ENCODE assay signal across 8 cellular contexts in genomic region chr1:184890539-184890973, GRCh38.
DNase-seq lines count a peak whose midpoint lies in the region; ATAC-seq and TF ChIP-seq lines count a peak whose summit lies in the region.
"Had no signal": no experiment of that assay in that cellular context is flagged by ENCODE, and none has a peak within 500 bp of the region (broad histone marks: within the 10 kb centered on the region; RNA-seq: fewer than 3 reads in every experiment).

No MANE protein-coding gene starts in this region.

- H3K4me3 ChIP-seq in heart right ventricle, result peak overlapping the region in 2 of 10 donors; percentile 6 to 23
- H3K4me3 ChIP-seq in Peyer's patch, result no peak overlapping the region

- ATAC-seq in activated T-cell treated with anti-CD3 and anti-CD28 coated beads, Interleukin-2, amount 50 U/mL, for 72 hours (replicated peaks in 1 of 2), result peak; percentile 80 to 85
- peak; percentile 53 to 93 (median 80) for ATAC-seq in heart right ventricle
- peak; percentile 93 for ATAC-seq in stimulated activated naive CD8-positive, alpha-beta T cell treated with anti-CD3 and anti-CD28 coated beads, Interleukin-15, amount 100 ng/mL, for 72 hours

- H3K9me3 ChIP-seq in heart right ventricle (no peaks in the 10 kb centered on the region), Peyer's patch (no peaks in the 10 kb centered on the region)

- H3K36me3 ChIP-seq in heart right ventricle (peaks cover 0 to 53% (median 0%) of the 10 kb centered on the region in 9 donors), Peyer's patch (no peaks in the 10 kb centered on the region)
- H3K36me3 ChIP-seq: WERI-Rb-1 had no signal

- H3K27ac ChIP-seq in heart right ventricle, result peak overlapping the region; percentile 53 to 92 (median 74)
- peak overlapping the region in 2 of 4 donors; percentile 10 to 17 for H3K27ac ChIP-seq in Peyer's patch
- H3K27ac ChIP-seq: WERI-Rb-1 had no signal

- H3K4me1 ChIP-seq in heart right ventricle (peaks cover 0 to 97% (median 56%) of the 10 kb centered on the region in 9 donors), Peyer's patch (peaks cover 0 to 5% (median 0%) of the 10 kb centered on the region in 4 donors)

- no peaks in the 10 kb centered on the region for H3K9me3 Mint-ChIP-seq in activated T-cell treated with anti-CD3 and anti-CD28 coated beads, Interleukin-2, amount 50 U/mL, for 72 hours
- no peaks in the 10 kb centered on the region for H3K9me3 Mint-ChIP-seq in stimulated activated naive CD8-positive, alpha-beta T cell treated with anti-CD3 and anti-CD28 coated beads, Interleukin-15, amount 100 ng/mL, for 72 hours

- H3K27me3 Mint-ChIP-seq in activated T-cell treated with anti-CD3 and anti-CD28 coated beads, Interleukin-2, amount 50 U/mL, for 72 hours (ENCODE audit: low read depth), result peaks cover 14% of the 10 kb centered on the region
- peaks cover 19% of the 10 kb centered on the region for H3K27me3 Mint-ChIP-seq in stimulated activated naive CD8-positive, alpha-beta T cell treated with anti-CD3 and anti-CD28 coated beads, Interleukin-15, amount 100 ng/mL, for 72 hours

- H3K4me1 Mint-ChIP-seq in activated T-cell treated with anti-CD3 and anti-CD28 coated beads, Interleukin-2, amount 50 U/mL, for 72 hours (ENCODE audit: low read depth), result peaks cover 47% of the 10 kb centered on the region
- H3K4me1 Mint-ChIP-seq in stimulated activated naive CD8-positive, alpha-beta T cell treated with anti-CD3 and anti-CD28 coated beads, Interleukin-15, amount 100 ng/mL, for 72 hours, result peaks cover 34% of the 10 kb centered on the region

- 26 to 47% methylated on average over 3 of the region's 3 CpGs for WGBS in heart right ventricle, 2 donors

- H3K4me3 Mint-ChIP-seq in activated T-cell treated with anti-CD3 and anti-CD28 coated beads, Interleukin-2, amount 50 U/mL, for 72 hours, result peak overlapping the region; percentile 65 to 87
- H3K4me3 Mint-ChIP-seq in stimulated activated naive CD8-positive, alpha-beta T cell treated with anti-CD3 and anti-CD28 coated beads, Interleukin-15, amount 100 ng/mL, for 72 hours, result peak overlapping the region; percentile 50 to 68

- TF ChIP-seq CTCF in heart right ventricle (IDR thresholded peaks at IDR 0.05) (no peak), Peyer's patch (IDR thresholded peaks at IDR 0.05) (no peak)

- DNase-seq in LHCN-M2 (ENCODE audit: low read depth) (peak; percentile 13), heart right ventricle (peak in 1 of 2 donors; percentile 64), Peyer's patch (no peak), epidermal melanocyte (ENCODE audit: insufficient read length, low spot score) (no peak), NCI-H748 (lab: John Stamatoyannopoulos, UW; ENCODE audit: unreplicated experiment) (no peak)
- peak; percentile 42 to 65 for DNase-seq in activated T-cell treated with anti-CD3 and anti-CD28 coated beads, Interleukin-2, amount 50 U/mL, for 72 hours
- DNase-seq in stimulated activated naive CD8-positive, alpha-beta T cell treated with anti-CD3 and anti-CD28 coated beads, Interleukin-15, amount 100 ng/mL, for 72 hours, result peak; percentile 44 to 72
- DNase-seq: WERI-Rb-1 had no signal

- no peak for TF ChIP-seq POLR2A in Peyer's patch (IDR thresholded peaks at IDR 0.05)

- peak overlapping the region; percentile 90 for H3K27ac Mint-ChIP-seq in activated T-cell treated with anti-CD3 and anti-CD28 coated beads, Interleukin-2, amount 50 U/mL, for 72 hours
- peak overlapping the region; percentile 92 to 100 for H3K27ac Mint-ChIP-seq in stimulated activated naive CD8-positive, alpha-beta T cell treated with anti-CD3 and anti-CD28 coated beads, Interleukin-15, amount 100 ng/mL, for 72 hours

- H3K27me3 ChIP-seq in heart right ventricle, result no peaks in the 10 kb centered on the region
- H3K27me3 ChIP-seq in Peyer's patch, result no peaks in the 10 kb centered on the region

- intact Hi-C loops in heart right ventricle (cut with DNase I), result loop anchor here in 2 of 10 donors (5.0 kb wide), 2 partner anchors 67 to 82 kb away; partner anchors contain the start of gene NIBAN1 (in 1 of the 2)

- peaks cover 0 to 14% of the 10 kb centered on the region in 2 donors for H3K36me3 Mint-ChIP-seq in activated T-cell treated with anti-CD3 and anti-CD28 coated beads, Interleukin-2, amount 50 U/mL, for 72 hours (ENCODE audit: insufficient read depth in 2 of 2)

Comparison
In these comparisons a context has a peak if more than half of its experiments do, and no peak if none do; other contexts are left out.
1. DNase-seq: peak in LHCN-M2 (single experiment), activated T-cell treated with anti-CD3 and anti-CD28 coated beads, Interleukin-2, amount 50 U/mL, for 72 hours (2 of 2) and stimulated activated naive CD8-positive, alpha-beta T cell treated with anti-CD3 and anti-CD28 coated beads, Interleukin-15, amount 100 ng/mL, for 72 hours (2 of 2); none in Peyer's patch (0 of 3), epidermal melanocyte (single experiment) and NCI-H748 (single experiment).
2. Peak in every context shown above with its lines, with median percentiles within 50 percentile points of each other: ATAC-seq.